Comparison of ENCODE assay signal across 30 cellular contexts in the genomic region with DNA sequence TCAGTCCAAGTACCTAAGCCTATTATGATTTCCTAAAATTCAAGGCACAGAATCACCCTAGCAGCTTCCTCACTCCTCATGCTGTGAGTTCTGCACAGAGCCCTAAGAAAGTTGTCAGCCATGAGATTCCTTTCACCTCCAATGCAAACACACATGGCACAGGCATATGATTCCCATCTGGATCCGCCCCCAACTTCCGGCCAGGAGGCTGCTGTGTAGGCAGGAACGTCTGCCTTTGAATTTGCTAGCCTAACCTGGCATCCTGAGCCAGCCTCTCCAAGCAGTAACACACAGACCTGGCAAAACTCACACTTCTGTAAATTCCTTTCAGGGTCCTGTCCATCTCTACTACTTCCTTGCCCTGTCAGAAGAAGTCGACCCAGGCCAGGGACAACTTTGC.
DNase-seq lines count a peak whose midpoint lies in the region; ATAC-seq and TF ChIP-seq lines count a peak whose summit lies in the region.
"Had no signal": no experiment of that assay in that cellular context is flagged by ENCODE, and none has a peak within 500 bp of the region (broad histone marks: within the 10 kb centered on the region; RNA-seq: fewer than 3 reads in every experiment).

No MANE protein-coding gene starts in this region.

- no peak for ATAC-seq in HG03432 (IDR thresholded peaks at IDR 0.05; ENCODE audit: unreplicated experiment)
- ATAC-seq: activated CD8-positive, alpha-beta memory T cell treated with anti-CD3 and anti-CD28 coated beads, Interleukin-2, amount 10 ng/mL, durations not matched to agents 7 days and 5 days; activated T-helper 17 cell treated with anti-CD3 and anti-CD28 coated beads, Interleukin-2, amount 50 U/mL, for 72 hours; left ventricle myocardium superior; naive thymus-derived CD4-positive, alpha-beta T cell had no signal

- peaks cover 2% of the 10 kb centered on the region in 2 donors for H3K9me3 ChIP-seq in breast epithelium
- H3K9me3 ChIP-seq: Peyer's patch, thoracic aorta, vagina had no signal

- no peaks in the 10 kb centered on the region for H3K9me3 Mint-ChIP-seq in MCF 10A (ENCODE audit: unreplicated experiment)

- TF ChIP-seq CTCF in MCF 10A (IDR thresholded peaks at IDR 0.05; ENCODE audit: unreplicated experiment) = no peak
- TF ChIP-seq CTCF in breast epithelium (IDR thresholded peaks at IDR 0.05) = no peak

- no peaks in the 10 kb centered on the region for H3K36me3 ChIP-seq in breast epithelium
- H3K36me3 ChIP-seq: heart right ventricle, Peyer's patch, SJSA1, thoracic aorta, vagina had no signal

- intact Hi-C loops in MCF 10A (cut with micrococcal nuclease) (no loop called here), breast epithelium (cut with DNase I; ENCODE audit: low total_unique reads) (no loop called here), head of caudate nucleus (cut with DNase I) (no loop called here)

- TF ChIP-seq POLR2A in breast epithelium (IDR thresholded peaks at IDR 0.05) = no peak

- H3K27ac ChIP-seq in breast epithelium = peak overlapping the region in 1 of 2 donors; percentile 19
- no peak overlapping the region for H3K27ac ChIP-seq in substantia nigra (ENCODE audit: low read depth, low read length, poor library complexity, severe bottlenecking)
- H3K27ac ChIP-seq: epithelial cell of prostate, heart right ventricle, HL-60, Peyer's patch, SJSA1, thoracic aorta, vagina had no signal

- DNase-seq in MCF 10A (ENCODE audit: unreplicated experiment) = peak; percentile 54
- no peak for DNase-seq in breast epithelium (ENCODE audit: low spot score in 2 of 2)
- peak; percentile 88 for DNase-seq in NCI-H69 (lab: John Stamatoyannopoulos, UW)
- DNase-seq in head of caudate nucleus = peak in 41 of 42 donors; percentile 1 to 79 (median 42)
- DNase-seq in superior temporal gyrus (ENCODE audit: extremely low spot score) = peak; percentile 66
- no peak for DNase-seq in OCI-M2 (lab: John Stamatoyannopoulos, UW; ENCODE audit: unreplicated experiment)
- no peak for DNase-seq in substantia nigra (lab: John Stamatoyannopoulos, UW)
- DNase-seq: activated CD4-positive, alpha-beta T cell treated with anti-CD3 and anti-CD28 coated beads, Interleukin-2, amount 10 ng/mL, durations not matched to agents 7 days and 5 days; activated CD8-positive, alpha-beta memory T cell treated with anti-CD3 and anti-CD28 coated beads, Interleukin-2, amount 10 ng/mL, durations not matched to agents 7 days and 5 days; central memory CD4-positive, alpha-beta T cell; EL; HCEC 1CT; heart right ventricle; Karpas-422; naive thymus-derived CD4-positive, alpha-beta T cell; NCI-H2029 treated with DMSO at 0.1 percent for 48 hours; Peyer's patch; stimulated activated CD4-positive, alpha-beta T cell treated with anti-CD3 and anti-CD28 coated beads, Interleukin-12 subunit alpha, Interleukin-12 subunit beta, amount 100 ng/mL, for 4 hours; stimulated activated CD4-positive, alpha-beta T cell treated with anti-CD3 and anti-CD28 coated beads, Interleukin-4, amount 100 ng/mL, for 4 hours; stimulated activated naive CD4-positive, alpha-beta T cell had no signal

- H3K4me3 Mint-ChIP-seq in MCF 10A (ENCODE audit: unreplicated experiment) = no peak overlapping the region
- H3K4me3 Mint-ChIP-seq: activated CD4-positive, alpha-beta T cell treated with anti-CD3 and anti-CD28 coated beads, Interleukin-2, amount 10 ng/mL, durations not matched to agents 7 days and 5 days; activated CD8-positive, alpha-beta memory T cell treated with anti-CD3 and anti-CD28 coated beads, Interleukin-2, amount 10 ng/mL, durations not matched to agents 7 days and 5 days; activated naive CD8-positive, alpha-beta T cell; activated T-helper 17 cell treated with anti-CD3 and anti-CD28 coated beads, Interleukin-2, amount 50 U/mL, for 72 hours; mesothelial cell of epicardium; naive thymus-derived CD4-positive, alpha-beta T cell had no signal

- H3K27me3 ChIP-seq in breast epithelium = no peaks in the 10 kb centered on the region
- H3K27me3 ChIP-seq: heart right ventricle, Peyer's patch, SJSA1, vagina had no signal

- CTCF ChIA-PET in MCF 10A (lab: Yijun Ruan, JAX) = no interaction called here

- no peaks in the 10 kb centered on the region for H3K4me1 ChIP-seq in breast epithelium
- H3K4me1 ChIP-seq: heart right ventricle, Peyer's patch, SJSA1, vagina had no signal

- H3K27ac Mint-ChIP-seq in MCF 10A (ENCODE audit: low read depth, unreplicated experiment) = no peak overlapping the region
- H3K27ac Mint-ChIP-seq: activated CD4-positive, alpha-beta T cell treated with anti-CD3 and anti-CD28 coated beads, Interleukin-2, amount 10 ng/mL, durations not matched to agents 7 days and 5 days; activated CD8-positive, alpha-beta memory T cell treated with anti-CD3 and anti-CD28 coated beads, Interleukin-2, amount 10 ng/mL, durations not matched to agents 7 days and 5 days; activated naive CD8-positive, alpha-beta T cell; activated T-helper 17 cell treated with anti-CD3 and anti-CD28 coated beads, Interleukin-2, amount 50 U/mL, for 72 hours; mesothelial cell of epicardium had no signal

- no TSS peak for BruUV-seq in MCF 10A (replicated peaks; lab: Mats Ljungman, UMichigan)

- H3K4me3 ChIP-seq in breast epithelium = no peak overlapping the region
- H3K4me3 ChIP-seq: heart right ventricle, Peyer's patch, SJSA1, thoracic aorta, vagina had no signal

- peaks cover 15% of the 10 kb centered on the region for H3K4me1 Mint-ChIP-seq in MCF 10A (ENCODE audit: insufficient read depth, unreplicated experiment)
- H3K4me1 Mint-ChIP-seq: activated CD4-positive, alpha-beta T cell treated with anti-CD3 and anti-CD28 coated beads, Interleukin-2, amount 10 ng/mL, durations not matched to agents 7 days and 5 days; activated CD8-positive, alpha-beta memory T cell treated with anti-CD3 and anti-CD28 coated beads, Interleukin-2, amount 10 ng/mL, durations not matched to agents 7 days and 5 days; activated T-helper 17 cell treated with anti-CD3 and anti-CD28 coated beads, Interleukin-2, amount 50 U/mL, for 72 hours; mesothelial cell of epicardium; naive thymus-derived CD4-positive, alpha-beta T cell had no signal

- peaks cover 5% of the 10 kb centered on the region for H3K36me3 Mint-ChIP-seq in MCF 10A (ENCODE audit: insufficient read depth, unreplicated experiment)
- H3K36me3 Mint-ChIP-seq: activated CD8-positive, alpha-beta memory T cell treated with anti-CD3 and anti-CD28 coated beads, Interleukin-2, amount 10 ng/mL, durations not matched to agents 7 days and 5 days; activated naive CD8-positive, alpha-beta T cell; naive thymus-derived CD4-positive, alpha-beta T cell had no signal

- H3K27me3 Mint-ChIP-seq in MCF 10A (ENCODE audit: insufficient read depth, unreplicated experiment) = no peaks in the 10 kb centered on the region
- H3K27me3 Mint-ChIP-seq: activated CD4-positive, alpha-beta T cell treated with anti-CD3 and anti-CD28 coated beads, Interleukin-2, amount 10 ng/mL, durations not matched to agents 7 days and 5 days; activated CD8-positive, alpha-beta memory T cell treated with anti-CD3 and anti-CD28 coated beads, Interleukin-2, amount 10 ng/mL, durations not matched to agents 7 days and 5 days; activated naive CD8-positive, alpha-beta T cell; activated T-helper 17 cell treated with anti-CD3 and anti-CD28 coated beads, Interleukin-2, amount 50 U/mL, for 72 hours had no signal

- POLR2A ChIA-PET in MCF 10A (lab: Yijun Ruan, JAX) = no interaction called here

Comparison
In these comparisons a context has a peak if more than half of its experiments do, and no peak if none do; other contexts are left out.
1. DNase-seq: peak in MCF 10A (single experiment), NCI-H69 (single experiment), head of caudate nucleus (41 of 42) and superior temporal gyrus (single experiment); none in breast epithelium (0 of 2), OCI-M2 (single experiment) and substantia nigra (0 of 49).